Comparison of ENCODE assay signal across 22 cellular contexts in genomic region chr16:86202267-86202666, GRCh38.
"Had no signal": no experiment of that assay in that cellular context is flagged by ENCODE, and none has a peak within 500 bp of the region (broad histone marks: within the 10 kb centered on the region; RNA-seq: fewer than 3 reads in every experiment).

No MANE protein-coding gene starts in this region.

- H3K36me3 ChIP-seq: left lung, thyroid gland, uterus, WERI-Rb-1 had no signal

- DNase-seq: activated CD4-positive, alpha-beta T cell treated with anti-CD3 and anti-CD28 coated beads, Interleukin-2, amount 50 U/mL, for 1 hour; activated CD4-positive, CD25-positive, alpha-beta regulatory T cell treated with anti-CD3 and anti-CD28 coated beads, Interleukin-2, amount 50 U/mL, for 72 hours; activated CD8-positive, alpha-beta T cell treated with anti-CD3 and anti-CD28 coated beads, Interleukin-2, amount 10 ng/mL, durations not matched to agents 7 days and 5 days; activated gamma-delta T cell; activated naive CD4-positive, alpha-beta T cell treated with anti-CD3 and anti-CD28 coated beads, Interleukin-2, amount 50 U/mL, for 16 hours; activated naive CD8-positive, alpha-beta T cell treated with anti-CD3 and anti-CD28 coated beads, Interleukin-2, amount 50 U/mL, for 24 hours; dermis blood vessel endothelial cell; effector CD8-positive, alpha-beta T cell; hippocampal formation; kidney glomerular epithelial cell; left lung; midbrain; nephron progenitor cell; retina; stimulated activated CD4-positive, alpha-beta T cell treated with anti-CD3 and anti-CD28 coated beads, Interleukin-4, amount 100 ng/mL, for 24 hours; stimulated activated naive CD4-positive, alpha-beta T cell treated with Interleukin-2 at 50 U/mL for 16 hours; substantia nigra; T-helper 1 cell; thyroid gland; uterus had no signal

- H3K4me1 ChIP-seq: left lung, thyroid gland, uterus had no signal

- H3K4me3 ChIP-seq: left lung, lung, thyroid gland, uterus had no signal

- H3K27ac ChIP-seq: thyroid gland, uterus, WERI-Rb-1 had no signal

- H3K9me3 ChIP-seq: left lung, thyroid gland, uterus had no signal

- H3K27me3 ChIP-seq: thyroid gland had no signal
